8 cellular contexts compared by ENCODE assay signal in the genomic region with DNA sequence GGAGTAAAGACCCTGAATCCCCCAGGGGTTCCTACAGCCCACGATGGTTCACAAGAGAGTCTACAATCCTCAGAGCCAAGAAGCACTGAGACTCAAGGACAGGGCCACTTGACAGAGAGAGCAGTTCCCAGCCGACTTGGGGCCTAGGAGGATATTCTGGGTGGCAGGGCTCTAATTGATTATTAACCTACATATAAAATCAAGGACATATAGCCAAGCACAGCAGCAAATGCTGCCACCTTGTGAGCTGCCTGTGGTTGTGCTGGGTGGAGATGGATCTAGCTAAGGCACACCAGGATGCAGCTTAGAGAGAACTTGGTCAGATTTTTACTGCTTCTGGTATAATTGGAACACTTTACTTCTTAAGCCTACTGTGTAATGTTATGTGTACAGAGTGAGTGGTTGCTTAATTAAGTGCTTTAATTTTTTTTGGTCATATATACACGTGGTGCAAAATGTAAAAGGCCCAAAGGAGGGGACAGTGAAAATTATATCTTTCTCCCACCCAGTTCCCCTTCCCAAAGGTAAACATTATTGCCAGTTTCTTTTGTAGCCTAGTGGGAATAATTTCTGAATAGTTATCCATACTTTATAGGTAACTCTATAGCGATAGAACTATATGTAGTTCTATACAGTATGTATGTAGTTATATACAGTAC.
DNase-seq lines count a peak whose midpoint lies in the region; ATAC-seq, FAIRE-seq and TF ChIP-seq lines count a peak whose summit lies in the region.

No MANE protein-coding gene starts in this region.

- peaks cover 2% of the 10 kb centered on the region for H3K36me3 Mint-ChIP-seq in neural crest cell (ENCODE audit: low read depth)

- DNase-seq in HTR-8/SVneo (ENCODE audit: insufficient read length, low spot score) (peak; percentile 32), colonic mucosa (peak; percentile 67), neural crest cell (ENCODE audit: low read depth, low spot score) (peak; percentile 13), dedifferentiated amniotic fluid mesenchymal stem cell (ENCODE audit: extremely low spot score) (no peak), COR-L47 (lab: John Stamatoyannopoulos, UW) (no peak)
- DNase-seq in activated CD4-positive, CD25-positive, alpha-beta regulatory T cell treated with anti-CD3 and anti-CD28 coated beads, Interleukin-2, amount 50 U/mL, for 72 hours: peak; percentile 46

- no peak overlapping the region for H3K4me3 Mint-ChIP-seq in neural crest cell

- H3K9me3 ChIP-seq in colonic mucosa: no peaks in the 10 kb centered on the region

- no peak for ATAC-seq in HG02970 (IDR thresholded peaks at IDR 0.05; ENCODE audit: low FRiP score, unreplicated experiment)

- no peak for FAIRE-seq in HTR-8/SVneo (lab: Jason Lieb, UNC)

- H3K27ac ChIP-seq in colonic mucosa: peak overlapping the region; percentile 14

- no peaks in the 10 kb centered on the region for H3K9me3 Mint-ChIP-seq in neural crest cell

- H3K27me3 Mint-ChIP-seq in neural crest cell (ENCODE audit: low read depth): no peaks in the 10 kb centered on the region

- intact Hi-C loops in colonic mucosa (cut with DNase I): loop anchor here (2.0 kb wide), 1 partner anchor 142 kb away; the partner anchor contains the start of gene IQGAP2

- H3K4me1 ChIP-seq in colonic mucosa: peaks cover 28% of the 10 kb centered on the region

- no peaks in the 10 kb centered on the region for H3K27me3 ChIP-seq in colonic mucosa

- no peak overlapping the region for H3K27ac Mint-ChIP-seq in neural crest cell (ENCODE audit: unreplicated experiment)

- H3K4me1 Mint-ChIP-seq in neural crest cell: peaks cover 15% of the 10 kb centered on the region

- peak overlapping the region in 1 of 2 donors; percentile 30 for H3K9ac ChIP-seq in colonic mucosa (ENCODE audit: low read depth in 2 of 2, low read length in 2 of 2)

- TF ChIP-seq CTCF in GM12874 (IDR thresholded peaks at IDR 0.05; ENCODE audit: insufficient read depth, low read depth, low read length) (peak; percentile 75), colonic mucosa (IDR thresholded peaks at IDR 0.05) (peak; percentile 68), neural crest cell (conservative IDR thresholded peaks at IDR 0.05) (peak; percentile 68)

- H3K4me3 ChIP-seq in colonic mucosa: no peak overlapping the region

- H3K36me3 ChIP-seq in colonic mucosa: no peaks in the 10 kb centered on the region

Comparison
In these comparisons a context has a peak if more than half of its experiments do, and no peak if none do; other contexts are left out.
1. DNase-seq: peak in HTR-8/SVneo (single experiment), activated CD4-positive, CD25-positive, alpha-beta regulatory T cell treated with anti-CD3 and anti-CD28 coated beads, Interleukin-2, amount 50 U/mL, for 72 hours (single experiment), colonic mucosa (single experiment) and neural crest cell (single experiment); none in dedifferentiated amniotic fluid mesenchymal stem cell (single experiment) and COR-L47 (single experiment).
2. Peak in every context shown above with its lines, with median percentiles within 50 percentile points of each other: CTCF ChIP-seq.